15 cellular contexts compared by ENCODE assay signal in the genomic region with DNA sequence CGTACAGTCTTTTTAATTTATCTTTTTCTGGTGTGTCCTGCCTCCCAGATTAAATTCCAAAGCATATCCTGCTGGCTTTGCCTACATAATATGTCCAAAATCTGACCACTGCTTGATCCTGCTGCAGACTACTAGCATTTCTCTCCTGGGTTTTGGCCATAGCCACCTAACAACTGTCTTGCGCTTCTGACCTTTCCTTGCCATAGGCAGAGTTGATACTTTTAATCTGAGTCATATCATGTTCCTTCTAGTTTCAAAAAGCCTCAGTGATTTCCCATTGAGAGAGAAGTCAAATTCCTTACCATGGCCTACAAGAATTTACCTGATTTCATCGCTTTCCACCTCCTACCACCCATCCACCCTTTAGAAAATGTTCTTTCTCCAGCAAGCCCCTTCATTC.
DNase-seq lines count a peak whose midpoint lies in the region; ATAC-seq and TF ChIP-seq lines count a peak whose summit lies in the region.
"Had no signal": no experiment of that assay in that cellular context is flagged by ENCODE, and none has a peak within 500 bp of the region (broad histone marks: within the 10 kb centered on the region; RNA-seq: fewer than 3 reads in every experiment).

No MANE protein-coding gene starts in this region.

- H3K4me3 Mint-ChIP-seq in WTC11 (no peak overlapping the region), mesothelial cell of epicardium (no peak overlapping the region)

- TF ChIP-seq CTCF in GM12865 (IDR thresholded peaks at IDR 0.05; ENCODE audit: insufficient read depth, low read depth, low read length, missing control alignments) = no peak
- TF ChIP-seq CTCF in WTC11 (IDR thresholded peaks at IDR 0.05) = no peak
- no peak for TF ChIP-seq CTCF in mesothelial cell of epicardium (IDR thresholded peaks at IDR 0.05; ENCODE audit: unreplicated experiment)

- H3K4me3 ChIP-seq in GM12865 (ENCODE audit: low read depth, low read length) = no peak overlapping the region
- no peak overlapping the region for H3K4me3 ChIP-seq in MG63
- H3K4me3 ChIP-seq: ascending aorta, skin epidermis had no signal

- DNase-seq in GM12865 (ENCODE audit: low read depth) (peak; percentile 17), WTC11 (ENCODE audit: low spot score) (no peak), mesothelial cell of epicardium (ENCODE audit: low spot score in 2 of 2, unreplicated experiment in 2 of 2) (no peak), COR-L47 (lab: John Stamatoyannopoulos, UW) (no peak), NCI-H146 (lab: John Stamatoyannopoulos, UW) (no peak), MG63 (no peak)
- DNase-seq: activated CD4-positive, CD25-positive, alpha-beta regulatory T cell; activated effector memory CD4-positive, alpha-beta T cell treated with anti-CD3 and anti-CD28 coated beads, Interleukin-2, amount 50 U/mL, for 16 hours; dermis blood vessel endothelial cell; stimulated activated naive CD8-positive, alpha-beta T cell treated with anti-CD3 and anti-CD28 coated beads, Interleukin-15, Interleukin-2, amounts not matched to agents 100 U/mL and 50 U/mL, for 24 hours had no signal

- H3K4me1 Mint-ChIP-seq in WTC11 (peaks cover 40% of the 10 kb centered on the region), mesothelial cell of epicardium (peaks cover 36% of the 10 kb centered on the region)

- POLR2A ChIA-PET in WTC11 (lab: Charles Lee) = no interaction called here

- H3K9me3 ChIP-seq in MG63 = no peaks in the 10 kb centered on the region
- H3K9me3 ChIP-seq: ascending aorta had no signal

- peak overlapping the region; percentile 67 for H3K27ac Mint-ChIP-seq in WTC11
- peak overlapping the region; percentile 41 for H3K27ac Mint-ChIP-seq in mesothelial cell of epicardium

- H3K27me3 Mint-ChIP-seq in WTC11 (ENCODE audit: low read depth) (no peaks in the 10 kb centered on the region), mesothelial cell of epicardium (ENCODE audit: low read depth) (no peaks in the 10 kb centered on the region)

- no peaks in the 10 kb centered on the region for H3K36me3 ChIP-seq in MG63
- H3K36me3 ChIP-seq: ascending aorta had no signal

- no peaks in the 10 kb centered on the region for H3K9me3 Mint-ChIP-seq in WTC11
- H3K9me3 Mint-ChIP-seq in mesothelial cell of epicardium = no peaks in the 10 kb centered on the region

- ATAC-seq in HG02571 (IDR thresholded peaks at IDR 0.05; ENCODE audit: unreplicated experiment) = peak; percentile 43
- ATAC-seq in WTC11 = no peak
- ATAC-seq in GM18505 (IDR thresholded peaks at IDR 0.05; ENCODE audit: unreplicated experiment) = no peak
- ATAC-seq: HepG2; stimulated activated naive CD8-positive, alpha-beta T cell treated with anti-CD3 and anti-CD28 coated beads, Interleukin-15, Interleukin-2, amounts not matched to agents 100 U/mL and 50 U/mL, for 24 hours had no signal

- H3K27me3 ChIP-seq in MG63 = no peaks in the 10 kb centered on the region
- H3K27me3 ChIP-seq: ascending aorta had no signal

- CTCF ChIA-PET in WTC11 (lab: Charles Lee) = interaction anchor here (1.1 kb wide), 1 partner anchor 312 kb away, joined by 4 read pairs; no protein-coding TSS in a partner anchor

- H3K36me3 Mint-ChIP-seq in WTC11 (no peaks in the 10 kb centered on the region), mesothelial cell of epicardium (peaks cover 2% of the 10 kb centered on the region)

- no peak for TF ChIP-seq POLR2A in GM18505 (IDR thresholded peaks at IDR 0.05; ENCODE audit: borderline replicate concordance, extremely low read depth, insufficient read depth, insufficient read length)

TF ChIP-seq in WTC11, 78 proteins besides CTCF, POLR2A, EP300 and RAD21:
- TF ChIP-seq PRRX2 (CRISPR knock-in tag; IDR thresholded peaks at IDR 0.05) (no peak), ZNF219 (CRISPR knock-in tag; IDR thresholded peaks at IDR 0.05; ENCODE audit: borderline replicate concordance) (no peak), TEAD4 (CRISPR knock-in tag; IDR thresholded peaks at IDR 0.05) (no peak), JAZF1 (CRISPR knock-in tag; IDR thresholded peaks at IDR 0.05) (no peak), OVOL2 (CRISPR knock-in tag; IDR thresholded peaks at IDR 0.05; ENCODE audit: borderline replicate concordance) (no peak), JUN (CRISPR knock-in tag; IDR thresholded peaks at IDR 0.05) (no peak)
- TF ChIP-seq, protein P1, sequence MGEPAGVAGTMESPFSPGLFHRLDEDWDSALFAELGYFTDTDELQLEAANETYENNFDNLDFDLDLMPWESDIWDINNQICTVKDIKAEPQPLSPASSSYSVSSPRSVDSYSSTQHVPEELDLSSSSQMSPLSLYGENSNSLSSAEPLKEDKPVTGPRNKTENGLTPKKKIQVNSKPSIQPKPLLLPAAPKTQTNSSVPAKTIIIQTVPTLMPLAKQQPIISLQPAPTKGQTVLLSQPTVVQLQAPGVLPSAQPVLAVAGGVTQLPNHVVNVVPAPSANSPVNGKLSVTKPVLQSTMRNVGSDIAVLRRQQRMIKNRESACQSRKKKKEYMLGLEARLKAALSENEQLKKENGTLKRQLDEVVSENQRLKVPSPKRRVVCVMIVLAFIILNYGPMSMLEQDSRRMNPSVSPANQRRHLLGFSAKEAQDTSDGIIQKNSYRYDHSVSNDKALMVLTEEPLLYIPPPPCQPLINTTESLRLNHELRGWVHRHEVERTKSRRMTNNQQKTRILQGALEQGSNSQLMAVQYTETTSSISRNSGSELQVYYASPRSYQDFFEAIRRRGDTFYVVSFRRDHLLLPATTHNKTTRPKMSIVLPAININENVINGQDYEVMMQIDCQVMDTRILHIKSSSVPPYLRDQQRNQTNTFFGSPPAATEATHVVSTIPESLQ (CRISPR knock-in tag; IDR thresholded peaks at IDR 0.05) = no peak
- TF ChIP-seq, protein P2, sequence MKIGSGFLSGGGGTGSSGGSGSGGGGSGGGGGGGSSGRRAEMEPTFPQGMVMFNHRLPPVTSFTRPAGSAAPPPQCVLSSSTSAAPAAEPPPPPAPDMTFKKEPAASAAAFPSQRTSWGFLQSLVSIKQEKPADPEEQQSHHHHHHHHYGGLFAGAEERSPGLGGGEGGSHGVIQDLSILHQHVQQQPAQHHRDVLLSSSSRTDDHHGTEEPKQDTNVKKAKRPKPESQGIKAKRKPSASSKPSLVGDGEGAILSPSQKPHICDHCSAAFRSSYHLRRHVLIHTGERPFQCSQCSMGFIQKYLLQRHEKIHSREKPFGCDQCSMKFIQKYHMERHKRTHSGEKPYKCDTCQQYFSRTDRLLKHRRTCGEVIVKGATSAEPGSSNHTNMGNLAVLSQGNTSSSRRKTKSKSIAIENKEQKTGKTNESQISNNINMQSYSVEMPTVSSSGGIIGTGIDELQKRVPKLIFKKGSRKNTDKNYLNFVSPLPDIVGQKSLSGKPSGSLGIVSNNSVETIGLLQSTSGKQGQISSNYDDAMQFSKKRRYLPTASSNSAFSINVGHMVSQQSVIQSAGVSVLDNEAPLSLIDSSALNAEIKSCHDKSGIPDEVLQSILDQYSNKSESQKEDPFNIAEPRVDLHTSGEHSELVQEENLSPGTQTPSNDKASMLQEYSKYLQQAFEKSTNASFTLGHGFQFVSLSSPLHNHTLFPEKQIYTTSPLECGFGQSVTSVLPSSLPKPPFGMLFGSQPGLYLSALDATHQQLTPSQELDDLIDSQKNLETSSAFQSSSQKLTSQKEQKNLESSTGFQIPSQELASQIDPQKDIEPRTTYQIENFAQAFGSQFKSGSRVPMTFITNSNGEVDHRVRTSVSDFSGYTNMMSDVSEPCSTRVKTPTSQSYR (CRISPR knock-in tag; IDR thresholded peaks at IDR 0.05) = no peak
- TF ChIP-seq, protein P3, sequence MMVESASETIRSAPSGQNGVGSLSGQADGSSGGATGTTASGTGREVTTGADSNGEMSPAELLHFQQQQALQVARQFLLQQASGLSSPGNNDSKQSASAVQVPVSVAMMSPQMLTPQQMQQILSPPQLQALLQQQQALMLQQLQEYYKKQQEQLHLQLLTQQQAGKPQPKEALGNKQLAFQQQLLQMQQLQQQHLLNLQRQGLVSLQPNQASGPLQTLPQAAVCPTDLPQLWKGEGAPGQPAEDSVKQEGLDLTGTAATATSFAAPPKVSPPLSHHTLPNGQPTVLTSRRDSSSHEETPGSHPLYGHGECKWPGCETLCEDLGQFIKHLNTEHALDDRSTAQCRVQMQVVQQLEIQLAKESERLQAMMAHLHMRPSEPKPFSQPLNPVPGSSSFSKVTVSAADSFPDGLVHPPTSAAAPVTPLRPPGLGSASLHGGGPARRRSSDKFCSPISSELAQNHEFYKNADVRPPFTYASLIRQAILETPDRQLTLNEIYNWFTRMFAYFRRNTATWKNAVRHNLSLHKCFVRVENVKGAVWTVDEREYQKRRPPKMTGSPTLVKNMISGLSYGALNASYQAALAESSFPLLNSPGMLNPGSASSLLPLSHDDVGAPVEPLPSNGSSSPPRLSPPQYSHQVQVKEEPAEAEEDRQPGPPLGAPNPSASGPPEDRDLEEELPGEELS (CRISPR knock-in tag; IDR thresholded peaks at IDR 0.05) = no peak
- TF ChIP-seq, protein P4, sequence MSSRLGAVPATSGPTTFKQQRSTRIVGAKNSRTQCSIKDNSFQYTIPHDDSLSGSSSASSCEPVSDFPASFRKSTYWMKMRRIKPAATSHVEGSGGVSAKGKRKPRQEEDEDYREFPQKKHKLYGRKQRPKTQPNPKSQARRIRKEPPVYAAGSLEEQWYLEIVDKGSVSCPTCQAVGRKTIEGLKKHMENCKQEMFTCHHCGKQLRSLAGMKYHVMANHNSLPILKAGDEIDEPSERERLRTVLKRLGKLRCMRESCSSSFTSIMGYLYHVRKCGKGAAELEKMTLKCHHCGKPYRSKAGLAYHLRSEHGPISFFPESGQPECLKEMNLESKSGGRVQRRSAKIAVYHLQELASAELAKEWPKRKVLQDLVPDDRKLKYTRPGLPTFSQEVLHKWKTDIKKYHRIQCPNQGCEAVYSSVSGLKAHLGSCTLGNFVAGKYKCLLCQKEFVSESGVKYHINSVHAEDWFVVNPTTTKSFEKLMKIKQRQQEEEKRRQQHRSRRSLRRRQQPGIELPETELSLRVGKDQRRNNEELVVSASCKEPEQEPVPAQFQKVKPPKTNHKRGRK (CRISPR knock-in tag; IDR thresholded peaks at IDR 0.05; ENCODE audit: borderline replicate concordance) = no peak
